In genomic region chr1:198167436-198167934, GRCh38 we compare ENCODE assay signal across 8 cellular contexts. TPM values are rescaled to one million over a fixed set of nuclear protein-coding genes. Genes with fewer than 3 reads are reported as not detected.
DNase-seq lines count a peak whose midpoint lies in the region; ATAC-seq and TF ChIP-seq lines count a peak whose summit lies in the region.

No MANE protein-coding gene starts in this region.

- H3K4me1 ChIP-seq in SJSA1 (replicated peaks): peaks cover 53% of the 10 kb centered on the region
- peaks cover 21% of the 10 kb centered on the region for H3K4me1 ChIP-seq in SJCRH30

- ATAC-seq in HG02884 (IDR thresholded peaks at IDR 0.05; ENCODE audit: unreplicated experiment): peak; percentile 51

- H3K4me3 ChIP-seq in SJSA1: no peak overlapping the region
- no peak overlapping the region for H3K4me3 ChIP-seq in fibroblast of pulmonary artery (replicated peaks; ENCODE audit: low read depth, low read length)
- H3K4me3 ChIP-seq in SJCRH30: no peak overlapping the region

- TF ChIP-seq CTCF in fibroblast of pulmonary artery (IDR thresholded peaks at IDR 0.05; ENCODE audit: low read length, missing control alignments): no peak

- peak; percentile 33 for DNase-seq in activated CD8-positive, alpha-beta memory T cell treated with anti-CD3 and anti-CD28 coated beads, Interleukin-2, amount 50 U/mL, for 4 hours
- DNase-seq in activated CD8-positive, alpha-beta memory T cell treated with anti-CD3 and anti-CD28 coated beads, Interleukin-2, amount 50 U/mL, for 48 hours: no peak
- DNase-seq in SJSA1 (ENCODE audit: low read depth in 1 of 2, low spot score in 2 of 2) (no peak), fibroblast of pulmonary artery (ENCODE audit: low read depth) (peak; percentile 44), SJCRH30 (no peak), NCI-H146 treated with DMSO at 0.1 percent for 48 hours (lab: John Stamatoyannopoulos, UW; ENCODE audit: unreplicated experiment) (no peak)
- no peak for DNase-seq in effector CD8-positive, alpha-beta T cell (lab: John Stamatoyannopoulos, UW)

- H3K27ac ChIP-seq in SJSA1 (peak overlapping the region; percentile 43), SJCRH30 (no peak overlapping the region)

- H3K9me3 ChIP-seq in SJSA1 (replicated peaks) (no peaks in the 10 kb centered on the region), SJCRH30 (replicated peaks) (no peaks in the 10 kb centered on the region)

- H3K27me3 ChIP-seq in SJSA1 (replicated peaks) (no peaks in the 10 kb centered on the region), SJCRH30 (no peaks in the 10 kb centered on the region)

- no peaks in the 10 kb centered on the region; the same call in 1 of the 2 replicates for H3K36me3 ChIP-seq in SJSA1
- no peaks in the 10 kb centered on the region for H3K36me3 ChIP-seq in SJCRH30

RNA-seq across cellular contexts. Expression of gene NEK7, which starts 10.7 kb away (rescaled TPM):
- 136 and 138 TPM in 2 replicates for total RNA-seq in SJSA1 (2014; rRNA removed; shearing (Covaris generic))
- total RNA-seq in SJCRH30 (2014; rRNA removed; shearing (Covaris generic)): 24.9 and 28.4 TPM in 2 replicates

Comparison
In these comparisons a context has a peak if more than half of its experiments do, and no peak if none do; other contexts are left out.
1. DNase-seq: peak in activated CD8-positive, alpha-beta memory T cell treated with anti-CD3 and anti-CD28 coated beads, Interleukin-2, amount 50 U/mL, for 4 hours (single experiment) and fibroblast of pulmonary artery (single experiment); none in activated CD8-positive, alpha-beta memory T cell treated with anti-CD3 and anti-CD28 coated beads, Interleukin-2, amount 50 U/mL, for 48 hours (single experiment), SJSA1 (0 of 2), SJCRH30 (0 of 2), effector CD8-positive, alpha-beta T cell (single experiment) and NCI-H146 treated with DMSO at 0.1 percent for 48 hours (single experiment).